Comparison of ENCODE assay signal across 1 cellular context in genomic region chr7:139720186-139720585, GRCh38.
TF ChIP-seq lines count a peak whose summit lies in the region.

No MANE protein-coding gene starts in this region.

TF ChIP-seq in HepG2, 621 proteins besides CTCF, POLR2A, EP300 and RAD21:
- TF ChIP-seq BATF2 (CRISPR knock-in tag; IDR thresholded peaks at IDR 0.05) (no peak), ATF5 (CRISPR knock-in tag; IDR thresholded peaks at IDR 0.05; ENCODE audit: low read depth) (no peak), DR1 (CRISPR knock-in tag; IDR thresholded peaks at IDR 0.05) (no peak)
